In the genomic region with DNA sequence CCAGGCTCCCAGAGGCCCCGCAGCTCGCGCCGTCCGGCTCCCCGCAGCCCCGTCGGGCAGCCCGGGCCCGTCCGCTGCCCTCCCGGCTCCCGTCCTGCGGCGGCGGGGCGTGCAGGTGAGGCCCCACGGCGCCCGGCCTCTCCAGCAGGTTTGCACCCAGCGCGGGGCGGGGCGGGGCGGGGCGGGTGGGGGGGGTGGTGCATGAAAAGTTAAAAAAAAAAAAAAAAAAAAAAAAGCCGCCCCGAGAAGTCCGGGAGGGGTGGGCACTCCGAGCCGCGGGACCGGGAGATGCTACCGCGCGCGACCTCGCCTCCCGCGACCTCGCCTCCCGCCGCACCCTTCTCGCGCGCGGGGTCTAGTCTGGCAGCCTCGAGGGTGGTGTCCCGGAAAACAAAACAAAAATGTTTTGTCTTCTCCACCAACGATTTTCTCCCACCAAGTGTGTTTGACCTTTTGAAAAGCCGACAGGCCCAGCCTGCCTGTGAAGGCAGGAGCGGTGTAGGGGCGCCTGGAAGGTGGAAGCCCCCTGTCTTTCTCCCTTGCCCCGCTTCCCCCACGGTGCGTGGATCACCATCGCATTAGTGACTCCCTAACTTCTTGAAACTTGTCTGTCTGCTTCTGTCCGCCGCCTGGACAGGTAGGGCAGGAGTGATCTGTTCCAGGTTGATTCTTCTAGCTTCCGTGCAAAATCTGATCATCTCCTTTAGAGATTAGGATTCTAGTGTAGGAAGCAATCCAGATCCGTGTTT, we compare ENCODE assay signal across 8 cellular contexts. TPM values are rescaled to one million over a fixed set of nuclear protein-coding genes. Genes with fewer than 3 reads are reported as not detected.
DNase-seq lines count a peak whose midpoint lies in the region; ATAC-seq and TF ChIP-seq lines count a peak whose summit lies in the region.

No MANE protein-coding gene starts in this region.

- H3K27me3 ChIP-seq in HUES6 (ENCODE audit: control insufficient read depth, insufficient read depth, low read length) (no peaks in the 10 kb centered on the region), iPS-18a (ENCODE audit: control insufficient read depth, insufficient read depth, low read length) (peaks cover 27% of the 10 kb centered on the region), BE2C (peaks cover 40% of the 10 kb centered on the region)

- peaks cover 15% of the 10 kb centered on the region for H3K36me3 Mint-ChIP-seq in Calu3 (ENCODE audit: insufficient read depth, unreplicated experiment)
- H3K36me3 Mint-ChIP-seq in activated naive CD8-positive, alpha-beta T cell treated with anti-CD3 and anti-CD28 coated beads, Interleukin-2, amount 10 ng/mL, durations not matched to agents 7 days and 5 days, result peaks cover 21% of the 10 kb centered on the region
- peaks cover 0 to 2% of the 10 kb centered on the region in 2 donors for H3K36me3 Mint-ChIP-seq in stimulated activated naive B cell treated with anti-CD40 and anti-IgM and Interleukin-4, amounts not matched to agents 10 μg/mL and 1 μg/mL and 100 μg/mL, for 72 hours

- CTCF ChIA-PET in Calu3 (lab: Charles Lee), result interaction anchor here (0.9 kb wide), 1 partner anchor 88 kb away, joined by 3 read pairs; a partner anchor contains a TSS

- POLR2A ChIA-PET in activated naive CD8-positive, alpha-beta T cell treated with anti-CD3 and anti-CD28 coated beads, Interleukin-2, amount 10 ng/mL, durations not matched to agents 7 days and 5 days (lab: Charles Lee), result interaction anchor here (0.8 to 12.7 kb wide), 14 partner anchors 11 to 975 kb away, joined by 3 to 562 read pairs (median 6); a partner anchor contains a TSS

- H3K27me3 Mint-ChIP-seq in Calu3 (ENCODE audit: unreplicated experiment), result no peaks in the 10 kb centered on the region
- no peaks in the 10 kb centered on the region for H3K27me3 Mint-ChIP-seq in activated naive CD8-positive, alpha-beta T cell treated with anti-CD3 and anti-CD28 coated beads, Interleukin-2, amount 10 ng/mL, durations not matched to agents 7 days and 5 days
- H3K27me3 Mint-ChIP-seq in stimulated activated naive B cell treated with anti-CD40 and anti-IgM and Interleukin-4, amounts not matched to agents 10 μg/mL and 1 μg/mL and 100 μg/mL, for 72 hours, result no peaks in the 10 kb centered on the region

- intact Hi-C loops in Calu3 (cut with micrococcal nuclease; ENCODE audit: unreplicated experiment), result loop anchor here (10.0 kb wide), 1 partner anchor 88 kb away; a partner anchor contains a TSS

- peak overlapping the region; percentile 79 for H3K4me3 Mint-ChIP-seq in Calu3 (ENCODE audit: low read depth, unreplicated experiment)
- H3K4me3 Mint-ChIP-seq in activated naive CD8-positive, alpha-beta T cell treated with anti-CD3 and anti-CD28 coated beads, Interleukin-2, amount 10 ng/mL, durations not matched to agents 7 days and 5 days, result peak overlapping the region; percentile 92
- H3K4me3 Mint-ChIP-seq in stimulated activated naive B cell treated with anti-CD40 and anti-IgM and Interleukin-4, amounts not matched to agents 10 μg/mL and 1 μg/mL and 100 μg/mL, for 72 hours, result peak overlapping the region; percentile 87 to 95

- peak overlapping the region; percentile 66 for H3K27ac Mint-ChIP-seq in Calu3 (ENCODE audit: unreplicated experiment)
- H3K27ac Mint-ChIP-seq in activated naive CD8-positive, alpha-beta T cell treated with anti-CD3 and anti-CD28 coated beads, Interleukin-2, amount 10 ng/mL, durations not matched to agents 7 days and 5 days, result peak overlapping the region; percentile 93
- peak overlapping the region; percentile 96 for H3K27ac Mint-ChIP-seq in stimulated activated naive B cell treated with anti-CD40 and anti-IgM and Interleukin-4, amounts not matched to agents 10 μg/mL and 1 μg/mL and 100 μg/mL, for 72 hours

- peak; percentile 10 for DNase-seq in Calu3
- no peak for DNase-seq in activated naive CD8-positive, alpha-beta T cell treated with anti-CD3 and anti-CD28 coated beads, Interleukin-2, amount 10 ng/mL, durations not matched to agents 7 days and 5 days
- peak; percentile 12 for DNase-seq in stimulated activated naive B cell treated with anti-CD40 and anti-IgM and Interleukin-4, amounts not matched to agents 10 μg/mL and 1 μg/mL and 100 μg/mL, for 72 hours
- no peak for DNase-seq in BE2C

- H3K4me1 ChIP-seq in HUES6 (ENCODE audit: control insufficient read depth, insufficient read depth, low read length) (peaks cover 27% of the 10 kb centered on the region), iPS-18a (ENCODE audit: control insufficient read depth, low read depth, low read length) (peaks cover 18% of the 10 kb centered on the region), BE2C (no peaks in the 10 kb centered on the region)

- ATAC-seq in activated naive CD8-positive, alpha-beta T cell treated with anti-CD3 and anti-CD28 coated beads, Interleukin-2, amount 10 ng/mL, durations not matched to agents 7 days and 5 days (ENCODE audit: low read depth), result no peak
- ATAC-seq in stimulated activated naive B cell treated with anti-CD40 and anti-IgM and Interleukin-4, amounts not matched to agents 10 μg/mL and 1 μg/mL and 100 μg/mL, for 72 hours (replicated peaks), result peak; percentile 11 to 53
- ATAC-seq in HG02938 (IDR thresholded peaks at IDR 0.05; ENCODE audit: unreplicated experiment) (no peak), GM21528 (IDR thresholded peaks at IDR 0.05; ENCODE audit: low FRiP score, unreplicated experiment) (no peak)

- no peaks in the 10 kb centered on the region for H3K9me3 ChIP-seq in HUES6 (ENCODE audit: control insufficient read depth, insufficient read depth, low read depth, low read length)
- H3K9me3 ChIP-seq in iPS-18a (ENCODE audit: control insufficient read depth, low read depth, low read length), result no peaks in the 10 kb centered on the region
- H3K9me3 ChIP-seq in BE2C, result no peaks in the 10 kb centered on the region

- H3K36me3 ChIP-seq in HUES6 (ENCODE audit: control insufficient read depth, insufficient read depth, low read length) (no peaks in the 10 kb centered on the region), iPS-18a (ENCODE audit: control insufficient read depth, low read depth, low read length) (no peaks in the 10 kb centered on the region), BE2C (no peaks in the 10 kb centered on the region)

- H3K4me3 ChIP-seq in HUES6 (ENCODE audit: low read depth, low read length) (peak overlapping the region; percentile 80), iPS-18a (ENCODE audit: low read length) (peak overlapping the region; percentile 77), BE2C (ENCODE audit: low read depth, low read length) (no peak overlapping the region; the same call in 1 of the 2 replicates)

- no peak overlapping the region for H3K27ac ChIP-seq in HUES6 (ENCODE audit: low read depth, low read length)
- H3K27ac ChIP-seq in iPS-18a (ENCODE audit: low read length), result no peak overlapping the region

- H3K9me3 Mint-ChIP-seq in Calu3 (ENCODE audit: low read depth, unreplicated experiment), result no peaks in the 10 kb centered on the region
- H3K9me3 Mint-ChIP-seq in activated naive CD8-positive, alpha-beta T cell treated with anti-CD3 and anti-CD28 coated beads, Interleukin-2, amount 10 ng/mL, durations not matched to agents 7 days and 5 days, result peaks cover 5% of the 10 kb centered on the region
- no peaks in the 10 kb centered on the region for H3K9me3 Mint-ChIP-seq in stimulated activated naive B cell treated with anti-CD40 and anti-IgM and Interleukin-4, amounts not matched to agents 10 μg/mL and 1 μg/mL and 100 μg/mL, for 72 hours

- no peak for TF ChIP-seq CTCF in Calu3 (IDR thresholded peaks at IDR 0.05; ENCODE audit: unreplicated experiment)
- TF ChIP-seq CTCF in BE2C (IDR thresholded peaks at IDR 0.05; ENCODE audit: low read depth, low read length), result no peak

- BruUV-seq in Calu3 (replicated peaks; lab: Mats Ljungman, UMichigan), result no TSS peak

- H3K4me1 Mint-ChIP-seq in Calu3 (ENCODE audit: low read depth, unreplicated experiment), result peaks cover 29% of the 10 kb centered on the region
- peaks cover 58% of the 10 kb centered on the region for H3K4me1 Mint-ChIP-seq in activated naive CD8-positive, alpha-beta T cell treated with anti-CD3 and anti-CD28 coated beads, Interleukin-2, amount 10 ng/mL, durations not matched to agents 7 days and 5 days
- H3K4me1 Mint-ChIP-seq in stimulated activated naive B cell treated with anti-CD40 and anti-IgM and Interleukin-4, amounts not matched to agents 10 μg/mL and 1 μg/mL and 100 μg/mL, for 72 hours, result peaks cover 28 to 57% of the 10 kb centered on the region in 2 donors

- H3K9ac ChIP-seq in HUES6 (ENCODE audit: low read length) (peak overlapping the region; percentile 72), iPS-18a (ENCODE audit: low read length) (no peak overlapping the region)

RNA-seq across cellular contexts. Expression of a gene that starts 0.5 kb away (rescaled TPM):
- total RNA-seq in Calu3 (2022), result 12.9 and 15.3 TPM in 2 replicates
- 10 to 100 TPM; 77.4 to 84.8 TPM for total RNA-seq in activated naive CD8-positive, alpha-beta T cell treated with anti-CD3 and anti-CD28 coated beads, Interleukin-2, amount 10 ng/mL, durations not matched to agents 7 days and 5 days
- not detected for polyA plus RNA-seq in BE2C (2012; ENCODE audit: insufficient read depth, insufficient read length, low read depth)

RNA-seq across cellular contexts. Expression of a gene that starts 52.7 kb away (rescaled TPM):
- total RNA-seq in Calu3 (2022), result 63.9 and 78.8 TPM in 2 replicates
- under 1 TPM; 0.19 to 0.23 TPM for total RNA-seq in activated naive CD8-positive, alpha-beta T cell treated with anti-CD3 and anti-CD28 coated beads, Interleukin-2, amount 10 ng/mL, durations not matched to agents 7 days and 5 days
- polyA plus RNA-seq in BE2C (2012; ENCODE audit: insufficient read depth, insufficient read length, low read depth), result not detected

Comparison
In these comparisons a context has a peak if more than half of its experiments do, and no peak if none do; other contexts are left out.
1. DNase-seq: peak in Calu3 (single experiment) and stimulated activated naive B cell treated with anti-CD40 and anti-IgM and Interleukin-4, amounts not matched to agents 10 μg/mL and 1 μg/mL and 100 μg/mL, for 72 hours (single experiment); none in activated naive CD8-positive, alpha-beta T cell treated with anti-CD3 and anti-CD28 coated beads, Interleukin-2, amount 10 ng/mL, durations not matched to agents 7 days and 5 days (single experiment) and BE2C (single experiment).
2. ATAC-seq: peak in stimulated activated naive B cell treated with anti-CD40 and anti-IgM and Interleukin-4, amounts not matched to agents 10 μg/mL and 1 μg/mL and 100 μg/mL, for 72 hours (2 of 2); none in activated naive CD8-positive, alpha-beta T cell treated with anti-CD3 and anti-CD28 coated beads, Interleukin-2, amount 10 ng/mL, durations not matched to agents 7 days and 5 days (single experiment), HG02938 (single experiment) and GM21528 (single experiment).
3. RNA of a gene that starts 52.7 kb away (total RNA-seq): 63.9 to 78.8 TPM in Calu3; 0.19 to 0.23 TPM in activated naive CD8-positive, alpha-beta T cell treated with anti-CD3 and anti-CD28 coated beads, Interleukin-2, amount 10 ng/mL, durations not matched to agents 7 days and 5 days; every median in the first group is over 10 times any median in the second.
4. Peak in every context shown above with its lines, with median percentiles within 50 percentile points of each other: H3K27ac Mint-ChIP-seq and H3K4me3 Mint-ChIP-seq.